In the genomic region with DNA sequence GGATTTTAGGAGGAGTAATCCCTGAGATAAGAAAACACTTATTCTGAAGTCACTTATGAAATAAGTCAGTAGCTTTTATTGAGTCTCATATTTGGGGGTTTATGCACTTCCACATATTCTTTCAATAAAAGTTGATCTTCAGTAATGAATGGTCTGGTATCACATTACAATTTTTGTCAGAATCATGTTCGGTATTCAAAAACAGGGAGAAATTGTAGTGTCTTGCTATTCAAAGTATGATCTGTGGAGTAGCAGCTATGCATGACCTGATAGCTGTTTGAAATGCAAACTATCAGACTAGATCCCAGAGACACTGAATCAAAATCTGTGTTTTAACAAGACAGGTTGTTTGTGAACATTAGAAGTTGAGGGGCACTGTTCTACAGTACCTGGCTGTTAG, we compare ENCODE assay signal across 21 cellular contexts.
DNase-seq lines count a peak whose midpoint lies in the region; ATAC-seq and TF ChIP-seq lines count a peak whose summit lies in the region.
"Had no signal": no experiment of that assay in that cellular context is flagged by ENCODE, and none has a peak within 500 bp of the region (broad histone marks: within the 10 kb centered on the region; RNA-seq: fewer than 3 reads in every experiment).

No MANE protein-coding gene starts in this region.

- H3K36me3 Mint-ChIP-seq in osteocyte (ENCODE audit: unreplicated experiment) = no peaks in the 10 kb centered on the region

- dilution Hi-C loops in IMR-90 (cut with HindIII; ENCODE audit: low sequenced_read_pairs, unreplicated experiment) = no loop called here

- H3K4me3 Mint-ChIP-seq in osteocyte (ENCODE audit: unreplicated experiment) = no peak overlapping the region
- H3K4me3 Mint-ChIP-seq: CD4-positive, alpha-beta T cell had no signal

- peak overlapping the region; percentile 70 for H3K56ac ChIP-seq in IMR-90 (ENCODE audit: extremely low read depth, insufficient read depth, low read length)

- H3K9me3 Mint-ChIP-seq in osteocyte (ENCODE audit: unreplicated experiment) = no peaks in the 10 kb centered on the region

- POLR2A ChIA-PET in IMR-90 (lab: Charles Lee; ENCODE audit: unreplicated experiment) = interaction anchor here (0.5 to 1.2 kb wide), 2 partner anchors 61 to 154 kb away, joined by 3 to 6 read pairs; no protein-coding TSS in a partner anchor

- TF ChIP-seq POLR2A in IMR-90 (IDR thresholded peaks at IDR 0.05; ENCODE audit: low read depth, low read length) = no peak

- no peak overlapping the region for H2AK9ac ChIP-seq in IMR-90 (replicated peaks; ENCODE audit: low read depth, low read length, poor library complexity)

- H3K4me2 ChIP-seq in IMR-90 (ENCODE audit: low read depth, low read length) (no peak overlapping the region), hepatocyte (no peak overlapping the region)
- H3K4me2 ChIP-seq: BLaER1, KMS-11, PC-9 had no signal

- intact Hi-C loops in IMR-90 (cut with micrococcal nuclease) = loop anchor here (2.0 kb wide), 1 partner anchor 363 kb away; no protein-coding TSS in a partner anchor

- H3K9me3 ChIP-seq in IMR-90 (ENCODE audit: control insufficient read depth, insufficient read depth, low read length) = peaks cover 5% of the 10 kb centered on the region; the same call in 1 of the 2 replicates
- H3K9me3 ChIP-seq in hepatocyte (ENCODE audit: low read depth) = no peaks in the 10 kb centered on the region
- H3K9me3 ChIP-seq: BLaER1, SJCRH30 had no signal

- no peaks in the 10 kb centered on the region for H3K9me2 ChIP-seq in hepatocyte (replicated peaks; ENCODE audit: insufficient read depth)

- peaks cover 15% of the 10 kb centered on the region for H3K4me1 ChIP-seq in IMR-90 (ENCODE audit: control insufficient read depth, insufficient read depth, low read length)
- no peaks in the 10 kb centered on the region for H3K4me1 ChIP-seq in hepatocyte (ENCODE audit: insufficient read depth)
- H3K4me1 ChIP-seq: BLaER1, SJCRH30 had no signal

- H3K27ac ChIP-seq in IMR-90 (ENCODE audit: insufficient read depth, low read length) (peak overlapping the region; percentile 59), hepatocyte (no peak overlapping the region)
- H3K27ac ChIP-seq: BLaER1, KMS-11, PC-9, SJCRH30 had no signal

- H3K27me3 Mint-ChIP-seq in osteocyte (ENCODE audit: unreplicated experiment) = no peaks in the 10 kb centered on the region
- H3K27me3 Mint-ChIP-seq: CD4-positive, alpha-beta T cell had no signal

- ATAC-seq in IMR-90 (ENCODE audit: low read depth) (no peak), HG03565 (IDR thresholded peaks at IDR 0.05; ENCODE audit: unreplicated experiment) (no peak), GM21576 (IDR thresholded peaks at IDR 0.05; ENCODE audit: unreplicated experiment) (no peak)
- ATAC-seq: Right ventricle myocardium inferior had no signal

- peaks cover 6% of the 10 kb centered on the region for H3K9me1 ChIP-seq in IMR-90 (ENCODE audit: insufficient read depth, low read length)

- no peak for TF ChIP-seq RAD21 in IMR-90 (IDR thresholded peaks at IDR 0.05; ENCODE audit: low read length)

- TF ChIP-seq CTCF in AG10803 (conservative IDR thresholded peaks at IDR 0.05; ENCODE audit: low read length) = no peak
- TF ChIP-seq CTCF in IMR-90 (conservative IDR thresholded peaks at IDR 0.05; ENCODE audit: low read depth, low read length) = no peak
- TF ChIP-seq CTCF in choroid plexus epithelial cell (conservative IDR thresholded peaks at IDR 0.05; ENCODE audit: low read depth, low read length) = no peak
- TF ChIP-seq CTCF in osteocyte (IDR thresholded peaks at IDR 0.05) = no peak
- TF ChIP-seq CTCF in hepatocyte (IDR thresholded peaks at IDR 0.05; ENCODE audit: poor library complexity) = no peak

- H2BK120ac ChIP-seq in IMR-90 (ENCODE audit: low read depth, low read length) = peak overlapping the region; percentile 69

- H3K23ac ChIP-seq in IMR-90 (ENCODE audit: low read depth, low read length) = 0 out of 2 replicates have a peak overlapping the region, but pooled peaks have one; percentile 1

- no CpG with 5 or more reads among the region's 1 CpG for WGBS in IMR-90 (ENCODE audit: extremely low coverage in 2 of 2, insufficient read length in 1 of 2), 2 experiments
- 76% methylated on average over 1 of the region's 1 CpG for WGBS in hepatocyte (ENCODE audit: low lambda C conversion rate, missing lambda C conversion rate)

- H3K18ac ChIP-seq in IMR-90 (ENCODE audit: low read depth, low read length) = peak overlapping the region; percentile 93; the same call in 1 of the 2 replicates

- H3K4me3 ChIP-seq in AG10803 (ENCODE audit: low read length) (no peak overlapping the region), IMR-90 (ENCODE audit: insufficient read depth, low read depth, low read length) (no peak overlapping the region), choroid plexus epithelial cell (ENCODE audit: low read depth, low read length) (no peak overlapping the region), hepatocyte (no peak overlapping the region)
- H3K4me3 ChIP-seq: BLaER1, PC-9, SJCRH30 had no signal

- H2AK5ac ChIP-seq in IMR-90 (ENCODE audit: low read depth, low read length) = peak overlapping the region; percentile 80

- H3K27ac Mint-ChIP-seq in osteocyte (ENCODE audit: unreplicated experiment) = peak overlapping the region; percentile 64
- H3K27ac Mint-ChIP-seq: CD4-positive, alpha-beta T cell had no signal

- H2BK20ac ChIP-seq in IMR-90 (ENCODE audit: low read depth, low read length) = peak overlapping the region; percentile 95

- peak overlapping the region; percentile 71 for H4K5ac ChIP-seq in IMR-90 (ENCODE audit: low read depth, low read length)

- peaks cover 3% of the 10 kb centered on the region in 2 experiments; a peak in 2 of 4 replicates for H3K79me1 ChIP-seq in IMR-90 (ENCODE audit: low read depth in 1 of 2, low read length in 2 of 2)

- CTCF ChIA-PET in IMR-90 (lab: Yijun Ruan, JAX) = interaction anchor here (0.8 kb wide), 1 partner anchor 193 kb away, joined by 3 read pairs; no protein-coding TSS in a partner anchor

- H4K20me1 ChIP-seq in IMR-90 (ENCODE audit: insufficient read depth, low read length) = no peaks in the 10 kb centered on the region
- H4K20me1 ChIP-seq in hepatocyte (ENCODE audit: insufficient read depth, poor library complexity, severe bottlenecking) = no peaks in the 10 kb centered on the region
- H4K20me1 ChIP-seq: BLaER1 had no signal

- peak; percentile 48 for DNase-seq in AG10803 (ENCODE audit: low read depth)
- DNase-seq in IMR-90 = no peak
- DNase-seq in choroid plexus epithelial cell (ENCODE audit: low read depth) = peak; percentile 21
- DNase-seq in osteocyte (ENCODE audit: extremely low spot score, unreplicated experiment) = no peak
- no peak for DNase-seq in stimulated activated CD4-positive, alpha-beta T cell treated with anti-CD3 and anti-CD28 coated beads, Interleukin-15, amount 100 ng/mL, for 24 hours
- no peak for DNase-seq in hepatocyte (ENCODE audit: low spot score)
- DNase-seq: CD4-positive, alpha-beta T cell; DMS53; MM.1S; NCI-H1694; NCI-H2029 treated with DMSO at 0.1 percent for 48 hours; NCI-H2227 treated with DMSO at 0.1 percent for 48 hours; NCI-H526 treated with DMSO at 0.1 percent for 48 hours; PC-9; SJCRH30; T-helper 1 cell had no signal

- H2BK15ac ChIP-seq in IMR-90 (ENCODE audit: low read depth, low read length) = peak overlapping the region; percentile 55; the same call in 1 of the 3 replicates

- no TSS peak for BruUV-seq in IMR-90 (replicated peaks; lab: Mats Ljungman, UMichigan)

- H3K27me3 ChIP-seq in IMR-90 (ENCODE audit: control insufficient read depth, insufficient read depth, low read length) (no peaks in the 10 kb centered on the region), hepatocyte (no peaks in the 10 kb centered on the region)
- H3K27me3 ChIP-seq: BLaER1, SJCRH30 had no signal

- in situ Hi-C loops in IMR-90 (cut with MboI; ENCODE audit: low sequenced_read_pairs) = no loop called here

- no peaks in the 10 kb centered on the region for H3K36me3 ChIP-seq in IMR-90 (ENCODE audit: control insufficient read depth, insufficient read depth, low read length)
- no peaks in the 10 kb centered on the region for H3K36me3 ChIP-seq in hepatocyte (replicated peaks; ENCODE audit: insufficient read depth, low read depth)
- H3K36me3 ChIP-seq: BLaER1, SJCRH30 had no signal

- no peak overlapping the region for H2AFZ ChIP-seq in IMR-90 (replicated peaks; ENCODE audit: low read length, poor library complexity)
- no peak overlapping the region for H2AFZ ChIP-seq in hepatocyte
- H2AFZ ChIP-seq: PC-9 had no signal

- H2BK5ac ChIP-seq in IMR-90 (ENCODE audit: low read depth, low read length, poor library complexity, severe bottlenecking) = peak overlapping the region; percentile 96

- H3K4ac ChIP-seq in IMR-90 (ENCODE audit: low read depth, low read length) = peak overlapping the region; percentile 58; the same call in 1 of the 2 replicates

- H3K9ac ChIP-seq in IMR-90 (ENCODE audit: low read depth, low read length) = peak overlapping the region; percentile 65; the same call in 1 of the 2 replicates
- H3K9ac ChIP-seq: BLaER1, KMS-11 had no signal

- H3K14ac ChIP-seq in IMR-90 (replicated peaks; ENCODE audit: low read depth, low read length) = peak overlapping the region; percentile 48; the same call in 1 of the 2 replicates

- H4K8ac ChIP-seq in IMR-90 (ENCODE audit: low read depth in 2 of 2, low read length in 2 of 2) = peak overlapping the region; percentile 53 to 93

- no peaks in the 10 kb centered on the region for H3K79me2 ChIP-seq in hepatocyte

- H3K4me1 Mint-ChIP-seq in osteocyte (ENCODE audit: unreplicated experiment) = peaks cover 43% of the 10 kb centered on the region

- peak overlapping the region; percentile 60 for H4K91ac ChIP-seq in IMR-90 (ENCODE audit: insufficient read depth, low read depth, low read length)

TF ChIP-seq in IMR-90, 13 proteins besides CTCF, POLR2A, EP300 and RAD21 (continues in another document):
- TF ChIP-seq SMC3 (IDR thresholded peaks at IDR 0.05; ENCODE audit: low read depth, low read length) = no peak
- TF ChIP-seq, protein P1, sequence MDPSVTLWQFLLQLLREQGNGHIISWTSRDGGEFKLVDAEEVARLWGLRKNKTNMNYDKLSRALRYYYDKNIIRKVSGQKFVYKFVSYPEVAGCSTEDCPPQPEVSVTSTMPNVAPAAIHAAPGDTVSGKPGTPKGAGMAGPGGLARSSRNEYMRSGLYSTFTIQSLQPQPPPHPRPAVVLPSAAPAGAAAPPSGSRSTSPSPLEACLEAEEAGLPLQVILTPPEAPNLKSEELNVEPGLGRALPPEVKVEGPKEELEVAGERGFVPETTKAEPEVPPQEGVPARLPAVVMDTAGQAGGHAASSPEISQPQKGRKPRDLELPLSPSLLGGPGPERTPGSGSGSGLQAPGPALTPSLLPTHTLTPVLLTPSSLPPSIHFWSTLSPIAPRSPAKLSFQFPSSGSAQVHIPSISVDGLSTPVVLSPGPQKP (IDR thresholded peaks at IDR 0.05; ENCODE audit: borderline replicate concordance, low read depth, low read length) = no peak
- TF ChIP-seq, protein P2, sequence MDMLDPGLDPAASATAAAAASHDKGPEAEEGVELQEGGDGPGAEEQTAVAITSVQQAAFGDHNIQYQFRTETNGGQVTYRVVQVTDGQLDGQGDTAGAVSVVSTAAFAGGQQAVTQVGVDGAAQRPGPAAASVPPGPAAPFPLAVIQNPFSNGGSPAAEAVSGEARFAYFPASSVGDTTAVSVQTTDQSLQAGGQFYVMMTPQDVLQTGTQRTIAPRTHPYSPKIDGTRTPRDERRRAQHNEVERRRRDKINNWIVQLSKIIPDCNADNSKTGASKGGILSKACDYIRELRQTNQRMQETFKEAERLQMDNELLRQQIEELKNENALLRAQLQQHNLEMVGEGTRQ (IDR thresholded peaks at IDR 0.05; ENCODE audit: low read depth, low read length) = no peak
- no peak for TF ChIP-seq MAZ (IDR thresholded peaks at IDR 0.05; ENCODE audit: borderline replicate concordance, low read depth, low read length)

Comparison
In these comparisons a context has a peak if more than half of its experiments do, and no peak if none do; other contexts are left out.
1. DNase-seq: peak in AG10803 (single experiment) and choroid plexus epithelial cell (single experiment); none in IMR-90 (single experiment), osteocyte (single experiment), stimulated activated CD4-positive, alpha-beta T cell treated with anti-CD3 and anti-CD28 coated beads, Interleukin-15, amount 100 ng/mL, for 24 hours (single experiment) and hepatocyte (single experiment).